ENCODE assay signal across 18 cellular contexts in the genomic region with DNA sequence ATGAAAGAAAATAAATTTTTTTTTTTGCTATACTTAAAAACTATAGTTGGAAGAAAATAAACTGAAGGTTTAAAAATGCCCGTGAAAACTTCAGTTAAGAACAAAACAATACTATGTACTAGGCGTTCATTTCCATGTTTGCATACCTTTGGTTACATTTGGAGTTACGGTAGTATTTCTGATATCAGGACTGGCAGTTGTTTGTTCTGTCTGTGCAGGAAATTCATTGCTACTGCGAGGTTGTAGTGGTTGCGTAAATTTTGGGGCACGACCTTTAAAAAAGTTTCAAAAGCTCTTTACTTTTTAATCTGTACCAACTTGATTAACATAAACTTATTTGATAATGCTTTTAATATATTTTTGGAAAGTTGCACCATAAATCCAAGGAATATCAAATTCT.
"Had no signal": no experiment of that assay in that cellular context is flagged by ENCODE, and none has a peak within 500 bp of the region (broad histone marks: within the 10 kb centered on the region; RNA-seq: fewer than 3 reads in every experiment).

No MANE protein-coding gene starts in this region.

- H2AFZ ChIP-seq: parathyroid adenoma had no signal

- H3K4me1 Mint-ChIP-seq: naive B cell; stimulated activated naive CD8-positive, alpha-beta T cell treated with anti-CD3 and anti-CD28 coated beads, Interleukin-15, amount 100 ng/mL, for 72 hours had no signal

- DNase-seq: activated CD4-positive, alpha-beta T cell treated with anti-CD3 and anti-CD28 coated beads for 1 hour; activated CD4-positive, alpha-beta T cell treated with anti-CD3 and anti-CD28 coated beads, Interleukin-2, amount 50 U/mL, for 1 hour; activated T-cell treated with anti-CD3 and anti-CD28 coated beads, Interleukin-2, amount 50 U/mL, for 1 hour; central memory CD4-positive, alpha-beta T cell; effector memory CD8-positive, alpha-beta T cell; heart left ventricle; lower lobe of right lung; naive B cell; nucleus accumbens; right cardiac atrium; stimulated activated CD4-positive, alpha-beta T cell treated with anti-CD3 and anti-CD28 coated beads, Interleukin-1b, Interleukin-23, amount 100 ng/mL, for 48 hours; stimulated activated naive CD8-positive, alpha-beta T cell treated with anti-CD3 and anti-CD28 coated beads, Interleukin-15, amount 100 ng/mL, for 72 hours; tibial artery; WERI-Rb-1 had no signal

- H3K27me3 ChIP-seq: ascending aorta, heart left ventricle, tibial artery had no signal

- H3K4me3 Mint-ChIP-seq: effector memory CD8-positive, alpha-beta T cell; naive B cell; stimulated activated naive CD8-positive, alpha-beta T cell treated with anti-CD3 and anti-CD28 coated beads, Interleukin-15, amount 100 ng/mL, for 72 hours; T-helper 2 cell treated with Interferon-gamma antibody and Interleukin-4, amounts not matched to agents 5 μg/mL and 100 μg/mL, for 36 hours had no signal

- H3K4me1 ChIP-seq: ascending aorta, lower lobe of right lung, parathyroid adenoma had no signal

- H3K9me3 ChIP-seq: ascending aorta, heart left ventricle, lower lobe of right lung, tibial artery had no signal

- H3K79me2 ChIP-seq: parathyroid adenoma had no signal

- H3K9me3 Mint-ChIP-seq: activated naive CD4-positive, alpha-beta T cell treated with anti-CD3 and anti-CD28 coated beads, Interleukin-2, amount 50 U/mL, for 72 hours; effector memory CD8-positive, alpha-beta T cell; naive B cell; stimulated activated naive CD8-positive, alpha-beta T cell treated with anti-CD3 and anti-CD28 coated beads, Interleukin-15, amount 100 ng/mL, for 72 hours; T-helper 2 cell treated with Interferon-gamma antibody and Interleukin-4, amounts not matched to agents 5 μg/mL and 100 μg/mL, for 36 hours had no signal

- H3K27me3 Mint-ChIP-seq: naive B cell; stimulated activated naive CD8-positive, alpha-beta T cell treated with anti-CD3 and anti-CD28 coated beads, Interleukin-15, amount 100 ng/mL, for 72 hours had no signal

- ATAC-seq: activated naive CD4-positive, alpha-beta T cell treated with anti-CD3 and anti-CD28 coated beads, Interleukin-2, amount 50 U/mL, for 72 hours; effector memory CD8-positive, alpha-beta T cell; heart left ventricle; lower lobe of right lung; right cardiac atrium; stimulated activated naive CD8-positive, alpha-beta T cell treated with anti-CD3 and anti-CD28 coated beads, Interleukin-15, amount 100 ng/mL, for 72 hours had no signal

- H3K4me3 ChIP-seq: ascending aorta, heart left ventricle, lower lobe of right lung, tibial artery had no signal

- H3K27ac Mint-ChIP-seq: activated naive CD4-positive, alpha-beta T cell treated with anti-CD3 and anti-CD28 coated beads, Interleukin-2, amount 50 U/mL, for 72 hours; effector memory CD8-positive, alpha-beta T cell; naive B cell; stimulated activated naive CD8-positive, alpha-beta T cell treated with anti-CD3 and anti-CD28 coated beads, Interleukin-15, amount 100 ng/mL, for 72 hours; T-helper 2 cell treated with Interferon-gamma antibody and Interleukin-4, amounts not matched to agents 5 μg/mL and 100 μg/mL, for 36 hours had no signal

- H3K27ac ChIP-seq: ascending aorta, lower lobe of right lung, parathyroid adenoma, tibial artery, WERI-Rb-1 had no signal

- H3K9ac ChIP-seq: parathyroid adenoma had no signal
